10 cellular contexts compared by ENCODE assay signal in genomic region chr16:4976079-4976478, GRCh38. TPM values are rescaled to one million over a fixed set of nuclear protein-coding genes. Genes with fewer than 3 reads are reported as not detected.
A peak's percentile ranks its signal among the peaks of the same experiment; 100 is the strongest.
DNase-seq lines count a peak whose midpoint lies in the region; ATAC-seq, FAIRE-seq and TF ChIP-seq lines count a peak whose summit lies in the region.
"Had no signal": no experiment of that assay in that cellular context is flagged by ENCODE, and none has a peak within 500 bp of the region (broad histone marks: within the 10 kb centered on the region; RNA-seq: fewer than 3 reads in every experiment).

No MANE protein-coding gene starts in this region.

- TF ChIP-seq POLR2A in GM12878 (IDR thresholded peaks at IDR 0.05; ENCODE audit: low read depth, low read length): no peak

- peaks cover 17% of the 10 kb centered on the region for H3K4me1 ChIP-seq in GM12878 (ENCODE audit: control insufficient read depth, insufficient read depth, low read length)
- H3K4me1 ChIP-seq in mammary epithelial cell (ENCODE audit: insufficient read depth, low read length): no peaks in the 10 kb centered on the region

- BruUV-seq in GM12878 (replicated peaks; lab: Mats Ljungman, UMichigan) (no TSS peak), mammary epithelial cell (replicated peaks; lab: Mats Ljungman, UMichigan) (no TSS peak)

- no peak overlapping the region for H3K4me3 ChIP-seq in GM12878
- H3K4me3 ChIP-seq in mammary epithelial cell (replicated peaks in 1 of 3; ENCODE audit: insufficient read depth in 1 of 3, low read depth in 2 of 3, low read length in 3 of 3): no peak overlapping the region

- H3K27me3 ChIP-seq in GM12878 (replicated peaks in 1 of 2; ENCODE audit: control insufficient read depth in 2 of 2, insufficient read depth in 2 of 2, low read length in 1 of 2): no peaks in the 10 kb centered on the region; a peak in 1 of 4 replicates
- no peaks in the 10 kb centered on the region for H3K27me3 ChIP-seq in mammary epithelial cell (ENCODE audit: insufficient read depth, low read length)

- peak; percentile 80 for FAIRE-seq in GM12878 (lab: Jason Lieb, UNC)

- H3K4me2 ChIP-seq in GM12878 (ENCODE audit: control insufficient read depth, insufficient read depth): peak overlapping the region; percentile 34; the same call in 1 of the 2 replicates
- H3K4me2 ChIP-seq in mammary epithelial cell (ENCODE audit: insufficient read depth, low read depth, low read length): no peak overlapping the region

- no peak overlapping the region for H3K27ac ChIP-seq in GM12878 (ENCODE audit: control insufficient read depth, insufficient read depth)
- no peak overlapping the region for H3K27ac ChIP-seq in mammary epithelial cell (ENCODE audit: insufficient read depth, low read depth, low read length)

- in situ Hi-C loops in GM13976 (cut with MboI; ENCODE audit: low sequenced_read_pairs, unreplicated experiment) (no loop called here), GM12878 (cut with MboI) (no loop called here), mammary epithelial cell (cut with MboI; ENCODE audit: low sequenced_read_pairs in 2 of 2) (no loop called here)

- no peak overlapping the region for H3K9ac ChIP-seq in GM12878 (ENCODE audit: control insufficient read depth, insufficient read depth, low read length)
- H3K9ac ChIP-seq in mammary epithelial cell (ENCODE audit: insufficient read depth, low read length): no peak overlapping the region

- SMC1A ChIA-PET in GM12878 (lab: Charles Lee; ENCODE audit: uncharacterized antibody, unreplicated experiment): interaction anchor here (0.6 to 1.0 kb wide), 3 partner anchors 42 to 85 kb away, joined by 3 read pairs; partner anchors contain the start of gene NAGPA

- no peaks in the 10 kb centered on the region for H4K20me1 ChIP-seq in GM12878 (ENCODE audit: control insufficient read depth, insufficient read depth)
- H4K20me1 ChIP-seq in mammary epithelial cell (ENCODE audit: insufficient read depth, low read length): no peaks in the 10 kb centered on the region

- 2% methylated on average over 2 of the region's 2 CpGs for WGBS in GM12878 (ENCODE audit: insufficient coverage, insufficient replicate concordance, low lambda C conversion rate, missing lambda C conversion rate)
- 85% methylated on average over 2 of the region's 2 CpGs for WGBS in mammary epithelial cell (ENCODE audit: low coverage, missing lambda C conversion rate)

- RAD21 ChIA-PET in GM12878 (lab: Charles Lee; ENCODE audit: unreplicated experiment): interaction anchor here (0.6 kb wide), 1 partner anchor 32 kb away, joined by 4 read pairs; no protein-coding TSS in a partner anchor

- H3K36me3 ChIP-seq in GM12878 (ENCODE audit: control insufficient read depth in 2 of 2, insufficient read depth in 2 of 2, low read length in 1 of 2) (no peaks in the 10 kb centered on the region), mammary epithelial cell (ENCODE audit: insufficient read depth, low read length) (no peaks in the 10 kb centered on the region)

- POLR2A ChIA-PET in GM12878 (lab: Charles Lee): interaction anchor here (0.5 kb wide), 1 partner anchor 204 kb away, joined by 3 read pairs; no protein-coding TSS in a partner anchor

- ATAC-seq in GM21515 (IDR thresholded peaks at IDR 0.05; ENCODE audit: unreplicated experiment) (peak; percentile 94), HG03378 (IDR thresholded peaks at IDR 0.05; ENCODE audit: unreplicated experiment) (peak; percentile 94), GM12878 (peak; percentile 99)
- ATAC-seq in stimulated activated naive CD8-positive, alpha-beta T cell treated with anti-CD3 and anti-CD28 coated beads, Interleukin-15, Interleukin-2, amounts not matched to agents 100 U/mL and 50 U/mL, for 24 hours: no peak

- TF ChIP-seq RAD21 in GM12878 (IDR thresholded peaks at IDR 0.05; ENCODE audit: insufficient read depth, low read depth, low read length): no peak

- TF ChIP-seq CTCF in GM13976 (IDR thresholded peaks at IDR 0.05; ENCODE audit: borderline replicate concordance, control extremely low read depth, extremely low read depth, insufficient read depth, missing control alignments) (no peak), GM12878 (IDR thresholded peaks at IDR 0.05 in 2 of 3, conservative IDR thresholded peaks at IDR 0.05 in 1 of 3; ENCODE audit: control insufficient read depth in 2 of 3, extremely low read depth in 1 of 3, insufficient read depth in 1 of 3, low read depth in 3 of 3, low read length in 3 of 3) (no peak), mammary epithelial cell (conservative IDR thresholded peaks at IDR 0.05 in 1 of 2, IDR thresholded peaks at IDR 0.05 in 1 of 2; ENCODE audit: extremely low read depth in 1 of 2, insufficient read depth in 1 of 2, low read depth in 1 of 2, low read length in 2 of 2) (no peak)

- intact Hi-C loops in GM12878 (cut with micrococcal nuclease; ENCODE audit: unreplicated experiment) (loop anchor here (10.0 kb wide), 1 partner anchor 89 kb away; the partner anchor contains the start of gene C16orf89), mammary epithelial cell (cut with micrococcal nuclease) (no loop called here)

- CTCF ChIA-PET in GM12878 (lab: Yijun Ruan, JAX): interaction anchor here (1.0 kb wide), 1 partner anchor 108 kb away, joined by 3 read pairs; no protein-coding TSS in a partner anchor
- CTCF ChIA-PET in mammary epithelial cell (lab: Charles Lee; ENCODE audit: low non-redundant PET): no interaction called here

- H3K9me3 ChIP-seq in GM12878 (replicated peaks; ENCODE audit: control insufficient read depth, insufficient read depth, low read length): peaks cover 5% of the 10 kb centered on the region; the same call in 1 of the 3 replicates
- no peaks in the 10 kb centered on the region for H3K9me3 ChIP-seq in mammary epithelial cell (replicated peaks; ENCODE audit: insufficient read depth, low read length)

- dilution Hi-C loops in mammary epithelial cell (cut with HindIII; ENCODE audit: low sequenced_read_pairs): no loop called here

- peak; percentile 88 for DNase-seq in GM13976 (ENCODE audit: low spot score)
- DNase-seq in GM12878 (ENCODE audit: low read depth, low spot score): peak; percentile 57
- DNase-seq in stimulated activated naive CD8-positive, alpha-beta T cell treated with anti-CD3 and anti-CD28 coated beads, Interleukin-15, Interleukin-2, amounts not matched to agents 100 U/mL and 50 U/mL, for 24 hours: no peak
- no peak for DNase-seq in activated CD8-positive, alpha-beta memory T cell treated with anti-CD3 and anti-CD28 coated beads for 24 hours
- DNase-seq in mammary epithelial cell: no peak
- DNase-seq in inferior parietal cortex (ENCODE audit: extremely low spot score): no peak
- DNase-seq: activated T-cell treated with anti-CD3 and anti-CD28 coated beads for 4 hours; CD4-positive, CD25-positive, alpha-beta regulatory T cell had no signal

- H3K79me2 ChIP-seq in GM12878 (ENCODE audit: control insufficient read depth, insufficient read depth, low read length) (no peaks in the 10 kb centered on the region), mammary epithelial cell (ENCODE audit: insufficient read depth, low read length) (no peaks in the 10 kb centered on the region)

- peak in 1 of 2 experiments; percentile 86; a peak in 1 of 4 replicates for TF ChIP-seq EP300 in GM12878 (IDR thresholded peaks at IDR 0.05; ENCODE audit: borderline replicate concordance in 1 of 2, control insufficient read depth in 1 of 2, low read depth in 2 of 2, low read length in 2 of 2)

- H2AFZ ChIP-seq in GM12878 (ENCODE audit: control insufficient read depth, low read depth, low read length) (no peak overlapping the region), mammary epithelial cell (ENCODE audit: low read depth, low read length) (no peak overlapping the region)

RNA-seq across cellular contexts. Expression of gene SEC14L5, which starts 17.9 kb away (rescaled TPM):
- not detected in 2 replicates for total RNA-seq in GM12878 (2013; cell fraction: nucleolus; rRNA removed)
- total RNA-seq in GM12878 (2014; rRNA removed) (not detected in 2 replicates), GM12878 (2014; rRNA removed; fragmentation: Illumina TruSeq; extraction: Trizol) (not detected in 2 replicates), GM12878 (2021) (not detected in 2 replicates), mammary epithelial cell (under 1 TPM in 1 of 2 donors, not detected in 1; under 0.01 TPM)
- polyA plus RNA-seq in GM12878 (2011; ENCODE audit: low read depth): not detected
- polyA plus RNA-seq in GM12878 (2011; rRNA removed) (not detected in 2 replicates), GM12878 (2014; fragmentation: Illumina TruSeq; extraction: Trizol) (0.01 TPM in 1 of 2 replicates, not detected in the other), GM12878 (2014; fragmentation: Nextera tagmentation; extraction: Ambion mirVana) (not detected), GM12878 (2014; rRNA removed) (not detected in 2 replicates), GM12878 (2016; fragmentation: Nextera tagmentation; extraction: Ambion mirVana) (not detected), mammary epithelial cell (0.03 TPM)
- not detected in 2 replicates for polyA plus RNA-seq in GM12878 (2011; cell fraction: cytosol; rRNA removed)
- polyA plus RNA-seq in GM12878 (2011; cell fraction: nucleus; rRNA removed): not detected in 2 replicates
- 0.03 TPM in 1 of 2 replicates, not detected in the other for polyA plus RNA-seq in GM12878 (2012)
- polyA minus RNA-seq in GM12878 (2011; rRNA and poly(A)+ RNA removed): not detected in 2 replicates
- polyA minus RNA-seq in GM12878 (2011; cell fraction: cytosol; rRNA and poly(A)+ RNA removed): not detected in 2 replicates
- polyA minus RNA-seq in GM12878 (2011; cell fraction: nucleus; rRNA and poly(A)+ RNA removed): not detected in 2 replicates
- not detected for polyA minus RNA-seq in mammary epithelial cell
- polyA plus RNA-seq: CD4-positive, CD25-positive, alpha-beta regulatory T cell had no signal

RNA-seq across cellular contexts. Expression of gene PPL, which starts 39.1 kb away (rescaled TPM):
- not detected in 2 replicates for total RNA-seq in GM12878 (2013; cell fraction: nucleolus; rRNA removed)
- total RNA-seq in GM12878 (2014; rRNA removed) (0.05 and 0.06 TPM in 2 replicates), GM12878 (2014; rRNA removed; fragmentation: Illumina TruSeq; extraction: Trizol) (0.04 TPM in 1 of 2 replicates, not detected in the other), GM12878 (2021) (0.11 and 0.18 TPM in 2 replicates), mammary epithelial cell (10 to 100 TPM; 58.1 to 73.2 TPM)
- polyA plus RNA-seq in GM12878 (2011; ENCODE audit: low read depth): 0.29 TPM
- polyA plus RNA-seq in GM12878 (2011; rRNA removed) (0.04 TPM in 1 of 2 replicates, not detected in the other), GM12878 (2014; fragmentation: Illumina TruSeq; extraction: Trizol) (0.03 TPM in 1 of 2 replicates, not detected in the other), GM12878 (2014; fragmentation: Nextera tagmentation; extraction: Ambion mirVana) (not detected), GM12878 (2014; rRNA removed) (0.03 and 0.04 TPM in 2 replicates), GM12878 (2016; fragmentation: Nextera tagmentation; extraction: Ambion mirVana) (under 1 TPM; 0.19 to 0.47 TPM), mammary epithelial cell (43.0 TPM)
- polyA plus RNA-seq in GM12878 (2011; cell fraction: cytosol; rRNA removed): 0.03 TPM in 2 replicates
- polyA plus RNA-seq in GM12878 (2011; cell fraction: nucleus; rRNA removed): 0.12 and 0.18 TPM in 2 replicates
- 0.11 and 0.14 TPM in 2 replicates for polyA plus RNA-seq in GM12878 (2012)
- polyA minus RNA-seq in GM12878 (2011; rRNA and poly(A)+ RNA removed): 0.05 TPM in 1 of 2 replicates, not detected in the other
- polyA minus RNA-seq in GM12878 (2011; cell fraction: cytosol; rRNA and poly(A)+ RNA removed): 0.31 TPM in 1 of 2 replicates, not detected in the other
- polyA minus RNA-seq in GM12878 (2011; cell fraction: nucleus; rRNA and poly(A)+ RNA removed): not detected in 2 replicates
- polyA minus RNA-seq in mammary epithelial cell: 138 TPM
- total RNA-seq: CD4-positive, CD25-positive, alpha-beta regulatory T cell had no signal

RNA-seq across cellular contexts. Expression of gene NAGPA, which starts 57.7 kb away (rescaled TPM):
- total RNA-seq in GM12878 (2013; cell fraction: nucleolus; rRNA removed): 8.7 and 20.9 TPM in 2 replicates
- total RNA-seq in GM12878 (2014; rRNA removed): 8.1 and 11.6 TPM in 2 replicates
- 3.7 and 5.0 TPM in 2 replicates for total RNA-seq in GM12878 (2014; rRNA removed; fragmentation: Illumina TruSeq; extraction: Trizol)
- 8.2 and 8.8 TPM in 2 replicates for total RNA-seq in GM12878 (2021)
- 2.1 TPM for polyA plus RNA-seq in GM12878 (2011; ENCODE audit: low read depth)
- 0.82 and 1.9 TPM in 2 replicates for polyA plus RNA-seq in GM12878 (2011; rRNA removed)
- polyA plus RNA-seq in GM12878 (2011; cell fraction: cytosol; rRNA removed): 3.5 and 5.9 TPM in 2 replicates
- polyA plus RNA-seq in GM12878 (2011; cell fraction: nucleus; rRNA removed): 9.2 and 10.5 TPM in 2 replicates
- polyA plus RNA-seq in GM12878 (2012): 5.6 and 10.2 TPM in 2 replicates
- 0.65 and 2.7 TPM in 2 replicates for polyA plus RNA-seq in GM12878 (2014; fragmentation: Illumina TruSeq; extraction: Trizol)
- under 1 TPM; 0.03 to 0.79 TPM for polyA plus RNA-seq in GM12878 (2014; fragmentation: Nextera tagmentation; extraction: Ambion mirVana)
- polyA plus RNA-seq in GM12878 (2014; rRNA removed): 8.5 and 9.7 TPM in 2 replicates
- polyA plus RNA-seq in GM12878 (2016; fragmentation: Nextera tagmentation; extraction: Ambion mirVana): 1 to 10 TPM; 9.3 to 9.9 TPM
- 1.5 and 2.3 TPM in 2 replicates for polyA minus RNA-seq in GM12878 (2011; rRNA and poly(A)+ RNA removed)
- 3.5 and 3.8 TPM in 2 replicates for polyA minus RNA-seq in GM12878 (2011; cell fraction: cytosol; rRNA and poly(A)+ RNA removed)
- 3.5 and 6.8 TPM in 2 replicates for polyA minus RNA-seq in GM12878 (2011; cell fraction: nucleus; rRNA and poly(A)+ RNA removed)
- total RNA-seq in mammary epithelial cell: 10 to 100 TPM; 10.3 to 16.8 TPM
- 7.6 TPM for polyA plus RNA-seq in mammary epithelial cell
- 2.0 TPM for polyA minus RNA-seq in mammary epithelial cell

Comparison
In these comparisons a context has a peak if more than half of its experiments do, and no peak if none do; other contexts are left out.
1. DNase-seq: peak in GM13976 (single experiment) and GM12878 (single experiment); none in stimulated activated naive CD8-positive, alpha-beta T cell treated with anti-CD3 and anti-CD28 coated beads, Interleukin-15, Interleukin-2, amounts not matched to agents 100 U/mL and 50 U/mL, for 24 hours (single experiment), activated CD8-positive, alpha-beta memory T cell treated with anti-CD3 and anti-CD28 coated beads for 24 hours (single experiment), mammary epithelial cell (single experiment) and inferior parietal cortex (single experiment).
2. RNA of gene PPL, which starts 39.1 kb away (total RNA-seq): 58.1 to 73.2 TPM in mammary epithelial cell; 0.04 to 0.18 TPM in GM12878; every median in the first group is over 10 times any median in the second.